Comparison of ENCODE assay signal across 10 cellular contexts in the genomic region with DNA sequence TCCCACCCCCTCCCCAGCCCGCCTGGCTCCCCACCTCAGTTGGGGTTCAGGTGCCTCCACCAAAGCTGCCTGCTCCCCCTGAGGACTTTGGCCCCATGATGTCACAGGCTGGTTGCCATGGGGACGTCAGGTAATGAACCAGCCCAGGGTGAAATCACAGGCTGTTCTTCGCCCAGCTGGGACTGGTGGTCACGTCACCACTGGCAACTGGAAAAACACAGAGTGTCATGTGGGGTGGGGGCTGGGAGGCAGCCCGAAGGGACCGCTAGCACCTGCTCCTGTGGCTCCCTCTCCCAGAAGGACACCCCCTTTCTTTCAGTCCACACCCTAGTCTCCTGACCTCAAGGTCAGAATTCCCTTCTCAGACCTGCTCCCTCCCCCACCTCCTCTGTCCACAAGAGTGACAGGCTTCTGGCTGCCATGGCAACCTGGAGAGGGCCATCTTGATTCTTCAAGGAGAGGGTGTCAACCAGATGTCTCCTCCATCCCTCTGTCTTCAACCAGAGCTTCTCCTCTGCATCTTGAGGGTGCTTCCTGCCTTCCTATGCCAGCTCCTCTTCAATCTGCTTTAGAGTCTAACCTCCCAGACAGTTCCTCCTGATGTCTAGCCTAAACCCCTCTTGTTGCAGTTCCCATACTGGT. TPM values are rescaled to one million over a fixed set of nuclear protein-coding genes. Genes with fewer than 3 reads are reported as not detected.
A peak's percentile ranks its signal among the peaks of the same experiment; 100 is the strongest.
DNase-seq lines count a peak whose midpoint lies in the region; ATAC-seq and TF ChIP-seq lines count a peak whose summit lies in the region.
"Had no signal": no experiment of that assay in that cellular context is flagged by ENCODE, and none has a peak within 500 bp of the region (broad histone marks: within the 10 kb centered on the region; RNA-seq: fewer than 3 reads in every experiment).

No MANE protein-coding gene starts in this region.

- TF ChIP-seq POLR2A in gastroesophageal sphincter (IDR thresholded peaks at IDR 0.05): no peak

- TF ChIP-seq CTCF in gastroesophageal sphincter (IDR thresholded peaks at IDR 0.05): no peak

- H3K4me1 Mint-ChIP-seq in stimulated activated effector memory CD8-positive, alpha-beta T cell treated with anti-CD3 and anti-CD28 coated beads, Interleukin-12 subunit alpha, Interleukin-12 subunit beta, amount 100 ng/mL, for 72 hours: peaks cover 34% of the 10 kb centered on the region

- H3K4me1 ChIP-seq in gastroesophageal sphincter: peaks cover 0 to 27% (median 8%) of the 10 kb centered on the region in 3 donors

- peak; percentile 8 for DNase-seq in activated CD4-positive, alpha-beta T cell treated with anti-CD3 and anti-CD28 coated beads, Interleukin-2, amount 50 U/mL, for 1 hour
- no peak for DNase-seq in activated CD4-positive, alpha-beta T cell treated with anti-CD3 and anti-CD28 coated beads for 48 hours
- DNase-seq in NCI-H69 (lab: John Stamatoyannopoulos, UW) (peak; percentile 53), left ventricle myocardium superior (peak; percentile 48)
- no peak for DNase-seq in stimulated activated effector memory CD8-positive, alpha-beta T cell treated with anti-CD3 and anti-CD28 coated beads, Interleukin-12 subunit alpha, Interleukin-12 subunit beta, amount 100 ng/mL, for 72 hours (ENCODE audit: low spot score in 2 of 2)
- DNase-seq: esophagus squamous epithelium had no signal

- peak overlapping the region; percentile 65 for H3K27ac Mint-ChIP-seq in stimulated activated effector memory CD8-positive, alpha-beta T cell treated with anti-CD3 and anti-CD28 coated beads, Interleukin-12 subunit alpha, Interleukin-12 subunit beta, amount 100 ng/mL, for 72 hours

- no peak overlapping the region for H3K4me3 ChIP-seq in gastroesophageal sphincter
- H3K4me3 ChIP-seq: esophagus squamous epithelium had no signal

- intact Hi-C loops in left ventricle myocardium superior (cut with micrococcal nuclease): no loop called here

- H3K27me3 ChIP-seq in gastroesophageal sphincter: no peaks in the 10 kb centered on the region

- TF ChIP-seq EP300 in gastroesophageal sphincter (IDR thresholded peaks at IDR 0.05): no peak

- WGBS in gastroesophageal sphincter (ENCODE audit: low coverage in 1 of 2), 2 donors: 72 to 100% methylated on average over 1 to 2 of the region's 6 CpGs

- H3K27ac ChIP-seq in gastroesophageal sphincter: no peak overlapping the region
- H3K27ac ChIP-seq: esophagus squamous epithelium had no signal

- no peaks in the 10 kb centered on the region for H3K36me3 ChIP-seq in gastroesophageal sphincter
- H3K36me3 ChIP-seq: esophagus squamous epithelium had no signal

- no peaks in the 10 kb centered on the region for H3K9me3 ChIP-seq in gastroesophageal sphincter
- H3K9me3 ChIP-seq: esophagus squamous epithelium had no signal

- ATAC-seq in left ventricle myocardium superior: peak; percentile 53
- ATAC-seq in stimulated activated effector memory CD8-positive, alpha-beta T cell treated with anti-CD3 and anti-CD28 coated beads, Interleukin-12 subunit alpha, Interleukin-12 subunit beta, amount 100 ng/mL, for 72 hours: no peak
- no peak for ATAC-seq in GM18907 (IDR thresholded peaks at IDR 0.05; ENCODE audit: unreplicated experiment)
- ATAC-seq in gastroesophageal sphincter: no peak
- ATAC-seq in GM18909 (IDR thresholded peaks at IDR 0.05; ENCODE audit: poor library complexity, unreplicated experiment): no peak

- H3K9me3 Mint-ChIP-seq in stimulated activated effector memory CD8-positive, alpha-beta T cell treated with anti-CD3 and anti-CD28 coated beads, Interleukin-12 subunit alpha, Interleukin-12 subunit beta, amount 100 ng/mL, for 72 hours: no peaks in the 10 kb centered on the region

- no peak overlapping the region for H3K4me3 Mint-ChIP-seq in stimulated activated effector memory CD8-positive, alpha-beta T cell treated with anti-CD3 and anti-CD28 coated beads, Interleukin-12 subunit alpha, Interleukin-12 subunit beta, amount 100 ng/mL, for 72 hours

- no peaks in the 10 kb centered on the region for H3K36me3 Mint-ChIP-seq in stimulated activated effector memory CD8-positive, alpha-beta T cell treated with anti-CD3 and anti-CD28 coated beads, Interleukin-12 subunit alpha, Interleukin-12 subunit beta, amount 100 ng/mL, for 72 hours

RNA-seq across cellular contexts. Expression of a gene that starts 6.2 kb away (rescaled TPM):
- 3.7 TPM for total RNA-seq in left ventricle myocardium superior
- total RNA-seq in gastroesophageal sphincter: not detected
- total RNA-seq: lung microvascular endothelial cell had no signal

RNA-seq across cellular contexts. Expression of a gene that starts 23.7 kb away (rescaled TPM):
- total RNA-seq in left ventricle myocardium superior (2.1 TPM), gastroesophageal sphincter (1 to 10 TPM in 2 of 4 donors, under 1 TPM in 2; 0.20 to 1.9 (median 0.82) TPM)
- total RNA-seq: esophagus squamous epithelium, lung microvascular endothelial cell had no signal

RNA-seq across cellular contexts. Expression of a gene that starts 45.4 kb away (rescaled TPM):
- total RNA-seq in left ventricle myocardium superior (0.15 TPM), gastroesophageal sphincter (1 to 10 TPM in 1 of 4 donors, under 1 TPM in 2, not detected in 1; 0.08 to 3.0 (median 0.20) TPM)
- total RNA-seq: esophagus squamous epithelium, lung microvascular endothelial cell had no signal

RNA-seq across cellular contexts. Expression of a gene that starts 49.4 kb away (rescaled TPM):
- total RNA-seq in left ventricle myocardium superior (3,996 TPM), gastroesophageal sphincter (100 to 1,000 TPM; 143 to 505 (median 229) TPM)
- total RNA-seq: lung microvascular endothelial cell had no signal

Comparison
In these comparisons a context has a peak if more than half of its experiments do, and no peak if none do; other contexts are left out.
1. DNase-seq: peak in activated CD4-positive, alpha-beta T cell treated with anti-CD3 and anti-CD28 coated beads, Interleukin-2, amount 50 U/mL, for 1 hour (single experiment), NCI-H69 (single experiment) and left ventricle myocardium superior (single experiment); none in activated CD4-positive, alpha-beta T cell treated with anti-CD3 and anti-CD28 coated beads for 48 hours (single experiment) and stimulated activated effector memory CD8-positive, alpha-beta T cell treated with anti-CD3 and anti-CD28 coated beads, Interleukin-12 subunit alpha, Interleukin-12 subunit beta, amount 100 ng/mL, for 72 hours (0 of 2).